In the genomic region with DNA sequence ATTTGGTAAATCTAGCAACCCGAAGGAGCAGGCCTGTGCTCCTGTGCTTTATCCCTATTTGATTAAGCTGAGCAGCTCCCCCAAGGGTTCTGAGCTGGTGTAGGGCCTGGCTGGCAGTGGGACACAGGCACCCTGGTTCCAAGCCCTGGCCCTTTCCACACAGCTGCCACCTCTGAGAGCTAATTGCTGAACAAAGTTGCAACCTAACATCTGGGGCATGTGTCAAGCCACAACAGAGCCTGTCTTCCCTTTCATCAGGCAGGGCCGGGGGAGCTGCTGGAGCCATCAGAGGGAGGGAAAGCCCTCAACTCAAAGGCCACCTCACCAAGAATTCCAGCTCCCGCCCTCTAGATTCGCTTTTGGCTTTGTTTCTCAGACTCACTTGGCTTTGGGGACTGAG, we compare ENCODE assay signal across 1 cellular context.
TF ChIP-seq lines count a peak whose summit lies in the region.

No MANE protein-coding gene starts in this region.

TF ChIP-seq in IMR-90, 13 proteins besides CTCF, POLR2A, EP300 and RAD21 (continued from another document):
- TF ChIP-seq, protein P1, sequence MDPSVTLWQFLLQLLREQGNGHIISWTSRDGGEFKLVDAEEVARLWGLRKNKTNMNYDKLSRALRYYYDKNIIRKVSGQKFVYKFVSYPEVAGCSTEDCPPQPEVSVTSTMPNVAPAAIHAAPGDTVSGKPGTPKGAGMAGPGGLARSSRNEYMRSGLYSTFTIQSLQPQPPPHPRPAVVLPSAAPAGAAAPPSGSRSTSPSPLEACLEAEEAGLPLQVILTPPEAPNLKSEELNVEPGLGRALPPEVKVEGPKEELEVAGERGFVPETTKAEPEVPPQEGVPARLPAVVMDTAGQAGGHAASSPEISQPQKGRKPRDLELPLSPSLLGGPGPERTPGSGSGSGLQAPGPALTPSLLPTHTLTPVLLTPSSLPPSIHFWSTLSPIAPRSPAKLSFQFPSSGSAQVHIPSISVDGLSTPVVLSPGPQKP (IDR thresholded peaks at IDR 0.05; ENCODE audit: borderline replicate concordance, low read depth, low read length): no peak
